12 cellular contexts compared by ENCODE assay signal in the genomic region with DNA sequence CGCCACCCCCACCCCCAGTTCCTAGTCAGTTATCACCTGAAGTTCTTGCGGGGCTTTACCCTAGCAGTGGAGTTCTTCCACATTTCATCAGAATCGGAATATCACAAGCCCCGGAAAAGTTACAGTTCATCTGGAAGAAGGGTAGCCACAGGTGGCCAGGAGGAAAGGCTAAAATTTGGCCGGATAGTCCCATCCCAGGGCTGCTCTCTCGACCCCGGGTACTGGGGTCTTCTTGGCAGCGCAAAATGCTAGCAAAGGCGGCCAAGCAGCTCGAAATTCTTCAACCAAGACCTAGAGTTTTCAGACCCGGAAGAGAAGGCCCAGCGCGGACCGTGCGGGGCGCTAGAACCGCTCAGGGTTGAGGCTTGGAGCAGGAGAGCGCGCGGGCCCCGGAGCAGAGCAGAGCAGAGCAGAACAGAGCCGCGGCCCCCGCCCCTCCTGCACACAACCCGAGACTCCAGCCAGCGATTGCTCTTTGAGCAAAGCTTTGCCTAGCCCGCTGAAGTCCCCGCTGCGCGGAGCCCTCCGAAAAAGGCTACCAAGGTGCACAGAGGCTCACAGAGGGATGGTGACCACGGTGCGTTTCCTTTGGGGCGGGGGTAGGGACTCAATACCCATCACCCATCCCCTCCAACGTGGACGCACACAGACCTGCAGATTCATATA. TPM values are rescaled to one million over a fixed set of nuclear protein-coding genes. Genes with fewer than 3 reads are reported as not detected.
DNase-seq lines count a peak whose midpoint lies in the region; ATAC-seq, FAIRE-seq and TF ChIP-seq lines count a peak whose summit lies in the region.
"Had no signal": no experiment of that assay in that cellular context is flagged by ENCODE, and none has a peak within 500 bp of the region (broad histone marks: within the 10 kb centered on the region; RNA-seq: fewer than 3 reads in every experiment).

No MANE protein-coding gene starts in this region.

- H3K27ac ChIP-seq in endothelial cell of umbilical vein (ENCODE audit: insufficient read depth, low read depth, low read length): no peak overlapping the region
- peak overlapping the region; percentile 94 for H3K27ac ChIP-seq in muscle layer of colon (ENCODE audit: low read depth, low read length)
- H3K27ac ChIP-seq in thoracic aorta: no peak overlapping the region
- H3K27ac ChIP-seq: 22Rv1, adrenal gland had no signal

- CTCF ChIA-PET in endothelial cell of umbilical vein (lab: Charles Lee): interaction anchor here (1.2 kb wide), 1 partner anchor 316 kb away, joined by 4 read pairs; no protein-coding TSS in a partner anchor

- H3K9ac ChIP-seq in endothelial cell of umbilical vein (replicated peaks; ENCODE audit: extremely low read depth, insufficient read depth, low read length): no peak overlapping the region
- peak overlapping the region; percentile 0 for H3K9ac ChIP-seq in muscle layer of colon (ENCODE audit: low read length)

- intact Hi-C loops in endothelial cell of umbilical vein (cut with micrococcal nuclease): no loop called here
- intact Hi-C loops in activated CD4-positive, alpha-beta T cell treated with anti-CD3 and anti-CD28 coated beads, Interleukin-2, amount 10 ng/mL, durations not matched to agents 24 days and 14 days (cut with micrococcal nuclease): no loop called here

- POLR2A ChIA-PET in endothelial cell of umbilical vein (lab: Charles Lee): no interaction called here

- peaks cover 2% of the 10 kb centered on the region for H4K20me1 ChIP-seq in endothelial cell of umbilical vein (replicated peaks; ENCODE audit: control insufficient read depth, extremely low read depth, insufficient read depth, low read length)

- no peak for TF ChIP-seq CTCF in endothelial cell of umbilical vein (IDR thresholded peaks at IDR 0.05; ENCODE audit: extremely low read depth in 1 of 2, insufficient read depth in 1 of 2, low read depth in 1 of 2, low read length in 2 of 2)
- TF ChIP-seq CTCF in thoracic aorta (IDR thresholded peaks at IDR 0.05): no peak

- no peaks in the 10 kb centered on the region for H3K9me1 ChIP-seq in endothelial cell of umbilical vein (replicated peaks; ENCODE audit: control insufficient read depth, extremely low read depth, insufficient read depth, low read length)

- H3K27me3 ChIP-seq in endothelial cell of umbilical vein (ENCODE audit: control insufficient read depth in 2 of 2, insufficient read depth in 2 of 2, low read length in 2 of 2) (peaks cover 62 to 63% of the 10 kb centered on the region in 2 experiments), muscle layer of colon (ENCODE audit: control insufficient read depth in 1 of 2, insufficient read depth in 2 of 2, low read length in 2 of 2) (no peaks in the 10 kb centered on the region), thoracic aorta (replicated peaks; ENCODE audit: insufficient read depth) (no peaks in the 10 kb centered on the region)

- dilution Hi-C loops in endothelial cell of umbilical vein (cut with MboI; ENCODE audit: extremely low pct_ligation_motif_present, low sequenced_read_pairs): no loop called here

- peak; percentile 62 for FAIRE-seq in endothelial cell of umbilical vein (lab: Jason Lieb, UNC)

- peaks cover 0 to 1% of the 10 kb centered on the region in 2 donors for H3K9me3 Mint-ChIP-seq in activated T-cell treated with anti-CD3 and anti-CD28 coated beads, Interleukin-2, amount 50 U/mL, for 72 hours
- H3K9me3 Mint-ChIP-seq in activated CD4-positive, alpha-beta T cell treated with anti-CD3 and anti-CD28 coated beads, Interleukin-2, amount 10 ng/mL, durations not matched to agents 24 days and 14 days: peaks cover 15% of the 10 kb centered on the region
- H3K9me3 Mint-ChIP-seq: activated CD4-positive, alpha-beta T cell treated with anti-CD3 and anti-CD28 coated beads, Interleukin-2, amount 10 ng/mL, durations not matched to agents 7 days and 5 days had no signal

- no TSS peak for BruUV-seq in endothelial cell of umbilical vein (replicated peaks; lab: Mats Ljungman, UMichigan)

- H3K4me1 Mint-ChIP-seq in activated T-cell treated with anti-CD3 and anti-CD28 coated beads, Interleukin-2, amount 50 U/mL, for 72 hours (ENCODE audit: low read depth): peaks cover 6% of the 10 kb centered on the region
- peaks cover 1% of the 10 kb centered on the region for H3K4me1 Mint-ChIP-seq in activated CD4-positive, alpha-beta T cell treated with anti-CD3 and anti-CD28 coated beads, Interleukin-2, amount 10 ng/mL, durations not matched to agents 24 days and 14 days
- H3K4me1 Mint-ChIP-seq: activated CD4-positive, alpha-beta T cell treated with anti-CD3 and anti-CD28 coated beads, Interleukin-2, amount 10 ng/mL, durations not matched to agents 7 days and 5 days had no signal

- H2AFZ ChIP-seq in endothelial cell of umbilical vein (ENCODE audit: low read depth, low read length): no peak overlapping the region

- no peaks in the 10 kb centered on the region for H3K79me2 ChIP-seq in endothelial cell of umbilical vein (ENCODE audit: control insufficient read depth, insufficient read depth, low read length)

- H3K36me3 Mint-ChIP-seq in activated T-cell treated with anti-CD3 and anti-CD28 coated beads, Interleukin-2, amount 50 U/mL, for 72 hours (ENCODE audit: insufficient read depth in 2 of 2): peaks cover 2 to 6% of the 10 kb centered on the region in 2 donors
- H3K36me3 Mint-ChIP-seq in activated CD4-positive, alpha-beta T cell treated with anti-CD3 and anti-CD28 coated beads, Interleukin-2, amount 10 ng/mL, durations not matched to agents 24 days and 14 days (ENCODE audit: low read depth): peaks cover 1% of the 10 kb centered on the region

- ATAC-seq in thoracic aorta (ENCODE audit: insufficient number of reproducible peaks, low FRiP score, low read depth): no peak
- ATAC-seq in activated T-cell treated with anti-CD3 and anti-CD28 coated beads, Interleukin-2, amount 50 U/mL, for 72 hours (replicated peaks in 1 of 2): no peak
- ATAC-seq: PC-3 had no signal

- H3K27ac Mint-ChIP-seq in activated T-cell treated with anti-CD3 and anti-CD28 coated beads, Interleukin-2, amount 50 U/mL, for 72 hours: no peak overlapping the region
- H3K27ac Mint-ChIP-seq in activated CD4-positive, alpha-beta T cell treated with anti-CD3 and anti-CD28 coated beads, Interleukin-2, amount 10 ng/mL, durations not matched to agents 24 days and 14 days: no peak overlapping the region
- H3K27ac Mint-ChIP-seq: activated CD4-positive, alpha-beta T cell treated with anti-CD3 and anti-CD28 coated beads, Interleukin-2, amount 10 ng/mL, durations not matched to agents 7 days and 5 days had no signal

- no peaks in the 10 kb centered on the region for H3K9me3 ChIP-seq in endothelial cell of umbilical vein (replicated peaks; ENCODE audit: control insufficient read depth, insufficient read depth, low read length)
- H3K9me3 ChIP-seq in muscle layer of colon (ENCODE audit: low read length): no peaks in the 10 kb centered on the region
- H3K9me3 ChIP-seq in thoracic aorta: no peaks in the 10 kb centered on the region
- H3K9me3 ChIP-seq: adrenal gland had no signal

- H3K4me2 ChIP-seq in endothelial cell of umbilical vein (ENCODE audit: insufficient read depth, low read length): peak overlapping the region; percentile 51

- peak; percentile 52 for DNase-seq in DMS53 (lab: John Stamatoyannopoulos, UW)
- no peak for DNase-seq in DMS53 treated with DMSO at 0.1 percent for 48 hours (lab: John Stamatoyannopoulos, UW; ENCODE audit: unreplicated experiment)
- DNase-seq in endothelial cell of umbilical vein (ENCODE audit: low read depth, low spot score): no peak
- no peak for DNase-seq in thoracic aorta (ENCODE audit: low spot score)
- DNase-seq in activated T-cell treated with anti-CD3 and anti-CD28 coated beads, Interleukin-2, amount 50 U/mL, for 72 hours: no peak
- no peak for DNase-seq in activated CD4-positive, alpha-beta T cell treated with anti-CD3 and anti-CD28 coated beads, Interleukin-2, amount 10 ng/mL, durations not matched to agents 24 days and 14 days
- no peak for DNase-seq in mucosa of gallbladder (ENCODE audit: low spot score)
- DNase-seq: activated CD4-positive, alpha-beta T cell treated with anti-CD3 and anti-CD28 coated beads, Interleukin-2, amount 10 ng/mL, durations not matched to agents 7 days and 5 days; adrenal gland; PC-3 had no signal

- H3K27me3 Mint-ChIP-seq in activated T-cell treated with anti-CD3 and anti-CD28 coated beads, Interleukin-2, amount 50 U/mL, for 72 hours (ENCODE audit: low read depth): peaks cover 85% of the 10 kb centered on the region
- H3K27me3 Mint-ChIP-seq in activated CD4-positive, alpha-beta T cell treated with anti-CD3 and anti-CD28 coated beads, Interleukin-2, amount 10 ng/mL, durations not matched to agents 24 days and 14 days: peaks cover 62% of the 10 kb centered on the region

- H3K4me3 ChIP-seq in endothelial cell of umbilical vein (replicated peaks in 1 of 3; ENCODE audit: insufficient read depth in 1 of 3, low read depth in 1 of 3, low read length in 3 of 3): no peak overlapping the region
- peak overlapping the region in 1 of 2 donors; percentile 57 for H3K4me3 ChIP-seq in muscle layer of colon (ENCODE audit: low read depth in 1 of 2, low read length in 2 of 2)
- H3K4me3 ChIP-seq in thoracic aorta: peak overlapping the region; percentile 65
- H3K4me3 ChIP-seq: adrenal gland had no signal

- H3K36me3 ChIP-seq in endothelial cell of umbilical vein (ENCODE audit: control insufficient read depth in 2 of 2, extremely low read depth in 1 of 2, insufficient read depth in 2 of 2, low read length in 2 of 2) (peaks cover 0 to 1% of the 10 kb centered on the region in 2 experiments), muscle layer of colon (ENCODE audit: insufficient read depth, low read length) (peaks cover 40% of the 10 kb centered on the region), thoracic aorta (peaks cover 10% of the 10 kb centered on the region)

- no peak for TF ChIP-seq POLR2A in endothelial cell of umbilical vein (IDR thresholded peaks at IDR 0.05; ENCODE audit: low read depth, low read length)

- no peak overlapping the region for H3K4me3 Mint-ChIP-seq in activated T-cell treated with anti-CD3 and anti-CD28 coated beads, Interleukin-2, amount 50 U/mL, for 72 hours
- no peak overlapping the region for H3K4me3 Mint-ChIP-seq in activated CD4-positive, alpha-beta T cell treated with anti-CD3 and anti-CD28 coated beads, Interleukin-2, amount 10 ng/mL, durations not matched to agents 24 days and 14 days
- H3K4me3 Mint-ChIP-seq: activated CD4-positive, alpha-beta T cell treated with anti-CD3 and anti-CD28 coated beads, Interleukin-2, amount 10 ng/mL, durations not matched to agents 7 days and 5 days had no signal

- peaks cover 11% of the 10 kb centered on the region for H3K4me1 ChIP-seq in endothelial cell of umbilical vein (ENCODE audit: control insufficient read depth, extremely low read depth, insufficient read depth, low read length)
- peaks cover 51% of the 10 kb centered on the region for H3K4me1 ChIP-seq in muscle layer of colon (ENCODE audit: insufficient read depth, low read length)
- H3K4me1 ChIP-seq in thoracic aorta (ENCODE audit: control insufficient read depth in 1 of 2, low read depth in 2 of 2): peaks cover 7 to 24% of the 10 kb centered on the region in 2 donors

RNA-seq across cellular contexts. Expression of a gene that starts 8.1 kb away (rescaled TPM):
- total RNA-seq in endothelial cell of umbilical vein: 33.5 and 39.1 TPM in 2 replicates
- polyA plus RNA-seq in endothelial cell of umbilical vein: 6.7 and 7.5 TPM in 2 replicates
- polyA plus RNA-seq in endothelial cell of umbilical vein (2011; cell fraction: cytosol; rRNA removed): 4.9 and 5.7 TPM in 2 replicates
- 13.9 and 18.4 TPM in 2 replicates for polyA plus RNA-seq in endothelial cell of umbilical vein (2011; cell fraction: nucleus; rRNA removed)
- 8.3 and 9.2 TPM in 2 replicates for polyA plus RNA-seq in endothelial cell of umbilical vein (2012)
- 4.2 and 5.4 TPM in 2 replicates for polyA minus RNA-seq in endothelial cell of umbilical vein
- 3.1 TPM for polyA minus RNA-seq in endothelial cell of umbilical vein (2011; cell fraction: cytosol; rRNA and poly(A)+ RNA removed)
- polyA minus RNA-seq in endothelial cell of umbilical vein (2011; cell fraction: nucleus; rRNA and poly(A)+ RNA removed): 7.5 and 10.3 TPM in 2 replicates
- total RNA-seq in thoracic aorta: 10 to 100 TPM; 11.0 to 33.5 TPM
- total RNA-seq in activated T-cell treated with anti-CD3 and anti-CD28 coated beads, Interleukin-2, amount 50 U/mL, for 72 hours: 1 to 10 TPM in 1 of 2 donors, under 1 TPM in 1; 0.55 to 2.0 TPM
- total RNA-seq in activated CD4-positive, alpha-beta T cell treated with anti-CD3 and anti-CD28 coated beads, Interleukin-2, amount 10 ng/mL, durations not matched to agents 24 days and 14 days: 5.7 and 7.2 TPM in 2 replicates
- total RNA-seq in mucosa of gallbladder: 9.8 TPM
